ENCODE assay signal across 2 cellular contexts in genomic region chr2:241314933-241315182, GRCh38.
A peak's percentile ranks its signal among the peaks of the same experiment; 100 is the strongest.
TF ChIP-seq lines count a peak whose summit lies in the region.

No MANE protein-coding gene starts in this region.

TF ChIP-seq in A549, 52 proteins besides CTCF, POLR2A, EP300 and RAD21:
- TF ChIP-seq PHF8 (IDR thresholded peaks at IDR 0.05; ENCODE audit: borderline replicate concordance, low read depth) (peak; percentile 93), CEBPB (IDR thresholded peaks at IDR 0.05) (no peak), TFCP2L1 (CRISPR knock-in tag; IDR thresholded peaks at IDR 0.05) (peak; percentile 34; the same call in 1 of the 2 replicates), BCL3 (IDR thresholded peaks at IDR 0.05) (peak; percentile 83; the same call in 1 of the 3 replicates), TP53 (CRISPR knock-in tag; IDR thresholded peaks at IDR 0.05) (no peak), KDM5A (IDR thresholded peaks at IDR 0.05) (no peak), JUN (IDR thresholded peaks at IDR 0.05) (peak in 1 of 2 experiments; percentile 75; a peak in 3 of 5 replicates), MYC (IDR thresholded peaks at IDR 0.05; ENCODE audit: borderline replicate concordance, low read length) (0 out of 2 replicates have a peak, but pooled peaks have one; percentile 30), JUNB (IDR thresholded peaks at IDR 0.05) (no peak), ZC3H11A (IDR thresholded peaks at IDR 0.05) (no peak), E2F6 (IDR thresholded peaks at IDR 0.05; ENCODE audit: borderline replicate concordance, low read depth) (no peak), EHMT2 (IDR thresholded peaks at IDR 0.05; ENCODE audit: low read depth) (no peak), MAX (IDR thresholded peaks at IDR 0.05) (peak; percentile 37; the same call in 1 of the 2 replicates), ATOH8 (CRISPR knock-in tag; IDR thresholded peaks at IDR 0.05; ENCODE audit: low read depth) (peak; percentile 56; the same call in 1 of the 2 replicates)
TF ChIP-seq in A549: peak in this region for 7.

TF ChIP-seq in GM12878, 131 proteins besides CTCF, POLR2A, EP300 and RAD21:
- peak; percentile 94 for TF ChIP-seq BACH1 (IDR thresholded peaks at IDR 0.05; ENCODE audit: borderline replicate concordance)
- no peak for TF ChIP-seq ATF7 (IDR thresholded peaks at IDR 0.05; ENCODE audit: low read depth)
- TF ChIP-seq SP1 (IDR thresholded peaks at IDR 0.05; ENCODE audit: low read depth, low read length), result no peak
- no peak for TF ChIP-seq RUNX3 (IDR thresholded peaks at IDR 0.05; ENCODE audit: low read length)
- TF ChIP-seq TCF3 (IDR thresholded peaks at IDR 0.05; ENCODE audit: borderline replicate concordance, insufficient read depth, low read depth, low read length), result no peak
- no peak for TF ChIP-seq STAT3 (IDR thresholded peaks at IDR 0.05; ENCODE audit: low read depth, low read length)
- no peak for TF ChIP-seq FOXK2 (IDR thresholded peaks at IDR 0.05)
- peak; percentile 65; the same call in 1 of the 2 replicates for TF ChIP-seq NKRF (conservative IDR thresholded peaks at IDR 0.05)
- TF ChIP-seq RB1 (IDR thresholded peaks at IDR 0.05; ENCODE audit: borderline replicate concordance), result peak; percentile 53; the same call in 1 of the 2 replicates
- peak; percentile 67; the same call in 1 of the 2 replicates for TF ChIP-seq ZNF217 (IDR thresholded peaks at IDR 0.05)
- peak; percentile 88; the same call in 1 of the 2 replicates for TF ChIP-seq POLR2AphosphoS5 (IDR thresholded peaks at IDR 0.05; ENCODE audit: low read length)
- TF ChIP-seq TARDBP (IDR thresholded peaks at IDR 0.05; ENCODE audit: borderline replicate concordance), result no peak
- TF ChIP-seq SIN3A (IDR thresholded peaks at IDR 0.05; ENCODE audit: low read depth, low read length), result peak; percentile 69
- TF ChIP-seq ZNF207 (IDR thresholded peaks at IDR 0.05; ENCODE audit: borderline replicate concordance), result 0 out of 2 replicates have a peak, but pooled peaks have one; percentile 56
- TF ChIP-seq PAX8 (IDR thresholded peaks at IDR 0.05), result no peak
- TF ChIP-seq ZNF592 (IDR thresholded peaks at IDR 0.05), result 0 out of 2 replicates have a peak, but pooled peaks have one; percentile 46
- TF ChIP-seq KLF5 (IDR thresholded peaks at IDR 0.05; ENCODE audit: partially characterized antibody), result peak; percentile 39
- TF ChIP-seq SPI1 (IDR thresholded peaks at IDR 0.05; ENCODE audit: borderline replicate concordance, insufficient read depth, low read depth, low read length), result no peak
- peak; percentile 67 for TF ChIP-seq ZNF687 (IDR thresholded peaks at IDR 0.05)
- TF ChIP-seq RELA (IDR thresholded peaks at IDR 0.05; ENCODE audit: borderline replicate concordance, partially characterized antibody), result no peak
- 0 out of 2 replicates have a peak, but pooled peaks have one; percentile 4 for TF ChIP-seq EED (IDR thresholded peaks at IDR 0.05; ENCODE audit: low read depth)
- TF ChIP-seq POU2F2 (IDR thresholded peaks at IDR 0.05; ENCODE audit: borderline replicate concordance, low read depth, low read length), result peak; percentile 78; the same call in 2 of the 3 replicates
- TF ChIP-seq MXI1 (IDR thresholded peaks at IDR 0.05; ENCODE audit: low read depth, low read length), result peak; percentile 71
- no peak for TF ChIP-seq MEF2A (IDR thresholded peaks at IDR 0.05; ENCODE audit: insufficient read depth, low read depth, low read length)
- peak; percentile 26; the same call in 1 of the 2 replicates for TF ChIP-seq BCL11A (IDR thresholded peaks at IDR 0.05; ENCODE audit: low read depth, low read length)
- TF ChIP-seq E4F1 (IDR thresholded peaks at IDR 0.05; ENCODE audit: borderline replicate concordance, partially characterized antibody), result no peak
- peak; percentile 65; the same call in 1 of the 2 replicates for TF ChIP-seq TAF1 (IDR thresholded peaks at IDR 0.05; ENCODE audit: borderline replicate concordance, low read depth, low read length)
- TF ChIP-seq CHD1 (IDR thresholded peaks at IDR 0.05; ENCODE audit: low read depth, low read length), result no peak
- TF ChIP-seq SMARCA5 (IDR thresholded peaks at IDR 0.05), result no peak; the same call in 1 of the 2 replicates
- 0 out of 2 replicates have a peak, but pooled peaks have one; percentile 14 for TF ChIP-seq TCF12 (IDR thresholded peaks at IDR 0.05; ENCODE audit: low read depth, low read length)
- TF ChIP-seq BHLHE40 (IDR thresholded peaks at IDR 0.05; ENCODE audit: borderline replicate concordance in 1 of 2, low read depth in 2 of 2, low read length in 1 of 2), result peak in 1 of 2 experiments; percentile 28; a peak in 1 of 4 replicates
- TF ChIP-seq PML (IDR thresholded peaks at IDR 0.05; ENCODE audit: low read length), result no peak
- 0 out of 2 replicates have a peak, but pooled peaks have one; percentile 14 for TF ChIP-seq SMC3 (IDR thresholded peaks at IDR 0.05; ENCODE audit: borderline replicate concordance, low read length)
- TF ChIP-seq DPF2 (IDR thresholded peaks at IDR 0.05), result peak; percentile 85; the same call in 1 of the 2 replicates
- TF ChIP-seq MEF2B (IDR thresholded peaks at IDR 0.05; ENCODE audit: partially characterized antibody, poor library complexity, severe bottlenecking), result peak; percentile 95
- peak; percentile 86; the same call in 1 of the 2 replicates for TF ChIP-seq GATAD2B (conservative IDR thresholded peaks at IDR 0.05; ENCODE audit: low read depth)
- peak; percentile 78 for TF ChIP-seq LARP7 (IDR thresholded peaks at IDR 0.05)
- 0 out of 4 replicates have a peak, but pooled peaks of 1 of the 2 experiments have one; percentile 12 for TF ChIP-seq SRF (IDR thresholded peaks at IDR 0.05; ENCODE audit: low read depth in 2 of 2, low read length in 2 of 2)
- no peak for TF ChIP-seq ZNF622 (IDR thresholded peaks at IDR 0.05)
- 0 out of 2 replicates have a peak, but pooled peaks have one; percentile 42 for TF ChIP-seq TBL1XR1 (IDR thresholded peaks at IDR 0.05; ENCODE audit: low read depth, low read length)
- peak; percentile 39; the same call in 1 of the 2 replicates for TF ChIP-seq BRCA1 (IDR thresholded peaks at IDR 0.05; ENCODE audit: low read depth, low read length)
- 0 out of 2 replicates have a peak, but pooled peaks have one; percentile 26 for TF ChIP-seq SREBF1 (IDR thresholded peaks at IDR 0.05; ENCODE audit: low read length)
- peak; percentile 9 for TF ChIP-seq MYC (IDR thresholded peaks at IDR 0.05; ENCODE audit: insufficient read depth, insufficient read length, insufficient replicate concordance, low read length, severe bottlenecking)
